ENCODE assay signal across 28 cellular contexts in genomic region chr18:30908381-30908780, GRCh38.
"Had no signal": no experiment of that assay in that cellular context is flagged by ENCODE, and none has a peak within 500 bp of the region (broad histone marks: within the 10 kb centered on the region; RNA-seq: fewer than 3 reads in every experiment).

No MANE protein-coding gene starts in this region.

- H3K4me3 Mint-ChIP-seq: activated CD4-positive, alpha-beta memory T cell treated with anti-CD3 and anti-CD28 coated beads for 36 hours; activated CD4-positive, alpha-beta T cell treated with anti-CD3 and anti-CD28 coated beads, Interleukin-2, amount 10 ng/mL, durations not matched to agents 7 days and 5 days; activated naive CD4-positive, alpha-beta T cell treated with anti-CD3 and anti-CD28 coated beads for 36 hours; activated naive CD8-positive, alpha-beta T cell; activated T-helper 17 cell treated with anti-CD3 and anti-CD28 coated beads, Interleukin-2, amount 50 U/mL, for 72 hours had no signal

- H3K36me3 ChIP-seq: cardiac muscle cell, SJCRH30 had no signal

- H3K4me1 Mint-ChIP-seq: activated CD4-positive, alpha-beta T cell treated with anti-CD3 and anti-CD28 coated beads, Interleukin-2, amount 10 ng/mL, durations not matched to agents 7 days and 5 days; activated T-helper 17 cell treated with anti-CD3 and anti-CD28 coated beads, Interleukin-2, amount 50 U/mL, for 72 hours had no signal

- H3K27ac Mint-ChIP-seq: activated CD4-positive, alpha-beta memory T cell treated with anti-CD3 and anti-CD28 coated beads for 36 hours; activated CD4-positive, alpha-beta T cell treated with anti-CD3 and anti-CD28 coated beads, Interleukin-2, amount 10 ng/mL, durations not matched to agents 7 days and 5 days; activated naive CD4-positive, alpha-beta T cell treated with anti-CD3 and anti-CD28 coated beads for 36 hours; activated naive CD8-positive, alpha-beta T cell; activated T-helper 17 cell treated with anti-CD3 and anti-CD28 coated beads, Interleukin-2, amount 50 U/mL, for 72 hours had no signal

- H3K9me3 ChIP-seq: body of pancreas, SJCRH30, SK-N-SH had no signal

- DNase-seq: activated CD4-positive, alpha-beta memory T cell treated with anti-CD3 and anti-CD28 coated beads for 36 hours; activated CD4-positive, alpha-beta T cell treated with anti-CD3 and anti-CD28 coated beads, Interleukin-2, amount 10 ng/mL, durations not matched to agents 7 days and 5 days; activated CD4-positive, CD25-positive, alpha-beta regulatory T cell; activated gamma-delta T cell; activated naive CD4-positive, alpha-beta T cell treated with anti-CD3 and anti-CD28 coated beads for 36 hours; activated T-cell treated with anti-CD3 and anti-CD28 coated beads for 4 hours; activated T-cell treated with anti-CD3 and anti-CD28 coated beads, Interleukin-2, amount 50 U/mL, for 48 hours; body of pancreas; NCI-H1092; NCI-H1417; NCI-H2029; NCI-H2107; NCI-H2171 treated with DMSO at 0.1 percent for 48 hours; NCI-H345; NCI-H510A; NCI-H526 treated with DMSO at 0.1 percent for 48 hours; NCI-H82; Right ventricle myocardium superior; SJCRH30; SK-N-SH; T-helper 1 cell had no signal

- H3K4me1 ChIP-seq: body of pancreas, SJCRH30 had no signal

- H3K27me3 Mint-ChIP-seq: activated CD4-positive, alpha-beta memory T cell treated with anti-CD3 and anti-CD28 coated beads for 36 hours; activated CD4-positive, alpha-beta T cell treated with anti-CD3 and anti-CD28 coated beads, Interleukin-2, amount 10 ng/mL, durations not matched to agents 7 days and 5 days; activated naive CD8-positive, alpha-beta T cell; activated T-helper 17 cell treated with anti-CD3 and anti-CD28 coated beads, Interleukin-2, amount 50 U/mL, for 72 hours had no signal

- ATAC-seq: activated T-helper 17 cell treated with anti-CD3 and anti-CD28 coated beads, Interleukin-2, amount 50 U/mL, for 72 hours; body of pancreas; Panc1 had no signal

- H3K27ac ChIP-seq: body of pancreas, cardiac muscle cell, KMS-11, RWPE1, SJCRH30, VCaP had no signal

- H3K36me3 Mint-ChIP-seq: activated CD4-positive, alpha-beta memory T cell treated with anti-CD3 and anti-CD28 coated beads for 36 hours; activated naive CD8-positive, alpha-beta T cell had no signal

- H3K9ac ChIP-seq: KMS-11, SK-N-SH had no signal

- H3K4me3 ChIP-seq: body of pancreas, cardiac muscle cell, SJCRH30 had no signal

- H3K27me3 ChIP-seq: body of pancreas, cardiac muscle cell, SJCRH30 had no signal

- H3K9me3 Mint-ChIP-seq: activated CD4-positive, alpha-beta T cell treated with anti-CD3 and anti-CD28 coated beads, Interleukin-2, amount 10 ng/mL, durations not matched to agents 7 days and 5 days had no signal
